8 cellular contexts compared by ENCODE assay signal in the genomic region with DNA sequence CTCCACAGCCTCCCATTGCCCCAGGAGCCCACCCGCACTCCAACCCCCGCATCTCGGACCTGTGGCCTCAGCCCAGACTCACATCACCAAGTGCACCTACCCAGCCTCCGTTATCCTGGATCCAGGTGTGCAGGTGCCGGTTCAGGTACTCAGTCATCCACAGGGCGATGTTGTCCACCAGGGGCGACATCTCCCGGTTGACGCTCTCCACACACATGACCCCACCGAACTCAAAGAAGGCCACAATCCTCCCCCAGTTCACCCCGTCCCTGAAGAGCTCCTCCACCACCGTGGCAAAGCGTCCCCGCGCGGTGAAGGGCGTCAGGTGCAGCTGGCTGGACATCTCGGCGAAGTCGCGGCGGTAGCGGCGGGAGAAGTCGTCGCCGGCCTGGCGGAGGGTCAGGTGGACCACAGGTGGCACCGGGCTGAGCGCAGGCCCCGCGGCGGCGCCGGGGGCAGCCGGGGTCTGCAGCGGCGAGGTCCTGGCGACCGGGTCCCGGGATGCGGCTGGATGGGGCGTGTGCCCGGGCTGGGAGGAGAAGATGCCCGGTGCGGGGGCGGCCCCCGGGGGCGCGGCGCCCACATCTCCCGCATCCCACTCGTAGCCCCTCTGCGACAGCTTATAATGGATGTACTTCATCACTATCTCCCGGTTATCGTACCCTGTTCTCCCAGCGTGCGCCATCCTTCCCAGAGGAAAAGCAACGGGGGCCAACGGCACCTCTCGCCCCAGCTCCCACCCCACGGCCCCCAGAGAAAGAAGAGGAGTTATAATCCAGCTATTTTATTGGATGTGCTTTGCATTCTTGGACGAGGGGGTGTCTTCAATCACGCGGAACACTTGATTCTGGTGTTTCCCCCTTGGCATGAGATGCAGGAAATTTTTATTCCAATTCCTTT. TPM values are rescaled to one million over a fixed set of nuclear protein-coding genes. Genes with fewer than 3 reads are reported as not detected.
DNase-seq lines count a peak whose midpoint lies in the region; ATAC-seq and TF ChIP-seq lines count a peak whose summit lies in the region.

No MANE protein-coding gene starts in this region.

- 8 to 10% methylated on average over 59 to 65 of the region's 65 CpGs for WGBS in lung, 2 donors

- H3K27ac ChIP-seq in HEK293 (ENCODE audit: extremely low read depth, low read depth, low read length) (peak overlapping the region; percentile 20; the same call in 1 of the 2 replicates), cingulate gyrus (ENCODE audit: low read depth, low read length) (peak overlapping the region; percentile 65), lung (ENCODE audit: low read depth in 1 of 2, low read length in 1 of 2) (peak overlapping the region in 1 of 2 donors; percentile 28)

- TF ChIP-seq CTCF in GM12874 (IDR thresholded peaks at IDR 0.05; ENCODE audit: insufficient read depth, low read depth, low read length) (peak; percentile 99), HEK293 (tag by site-specific recombination; IDR thresholded peaks at IDR 0.05) (peak; percentile 98), lung (IDR thresholded peaks at IDR 0.05; ENCODE audit: control extremely low read depth, extremely low read depth) (peak; percentile 18)

- H3K4me3 ChIP-seq in HEK293 (ENCODE audit: low read depth, low read length) (peak overlapping the region; percentile 54), lung (peak overlapping the region; percentile 30)

- H3K27me3 ChIP-seq in lung (ENCODE audit: control insufficient read depth, insufficient read depth), result no peaks in the 10 kb centered on the region

- POLR2A ChIA-PET in HEK293 (lab: Yijun Ruan, JAX), result interaction anchor here (0.8 kb wide), 1 partner anchor 108 kb away, joined by 3 read pairs; no protein-coding TSS in a partner anchor

- peak; percentile 91 for DNase-seq in NCI-H146 treated with DMSO at 0.1 percent for 48 hours (lab: John Stamatoyannopoulos, UW; ENCODE audit: unreplicated experiment)
- DNase-seq in activated CD4-positive, alpha-beta T cell treated with anti-CD3 and anti-CD28 coated beads for 24 hours (ENCODE audit: low read depth in 2 of 2), result peak; percentile 70
- DNase-seq in lung (ENCODE audit: low spot score), result peak; percentile 49
- DNase-seq in stimulated activated CD8-positive, alpha-beta memory T cell treated with anti-CD3 and anti-CD28 coated beads, Interleukin-12 subunit alpha, Interleukin-12 subunit beta, amount 100 ng/mL, for 24 hours (ENCODE audit: extremely low read depth), result peak; percentile 58
- no peak for DNase-seq in middle frontal gyrus (ENCODE audit: extremely low spot score, low spot score)

- CTCF ChIA-PET in HEK293 (lab: Yijun Ruan, JAX), result interaction anchor here (0.6 to 3.2 kb wide), 30 partner anchors 8 to 1983 kb away, joined by 3 to 23 read pairs (median 4); no protein-coding TSS in a partner anchor

- H3K9me3 ChIP-seq in HEK293 (ENCODE audit: control insufficient read depth, insufficient read depth, low read depth, low read length) (no peaks in the 10 kb centered on the region), lung (ENCODE audit: control insufficient read depth in 2 of 2, insufficient read depth in 1 of 2, low read length in 1 of 2) (no peaks in the 10 kb centered on the region)

- H3K36me3 ChIP-seq in HEK293 (ENCODE audit: control insufficient read depth in 2 of 2, insufficient read depth in 1 of 2, low read length in 2 of 2) (no peaks in the 10 kb centered on the region), lung (ENCODE audit: control insufficient read depth in 2 of 2, insufficient read depth in 2 of 2, low read length in 2 of 2) (no peaks in the 10 kb centered on the region)

- peak; percentile 23 for ATAC-seq in lung (ENCODE audit: insufficient read depth, low FRiP score)

- H3K4me1 ChIP-seq in HEK293 (ENCODE audit: control insufficient read depth, insufficient read depth, low read length) (peaks cover 25% of the 10 kb centered on the region; the same call in 1 of the 2 replicates), lung (ENCODE audit: control insufficient read depth in 2 of 2, insufficient read depth in 2 of 2, low read length in 2 of 2) (peaks cover 4 to 5% of the 10 kb centered on the region in 2 donors)

TF ChIP-seq in HEK293, 187 proteins besides CTCF, POLR2A, EP300 and RAD21 (continues in another document):
- TF ChIP-seq KLF16 (tag by site-specific recombination; IDR thresholded peaks at IDR 0.05), result peak; percentile 63; the same call in 1 of the 2 replicates
- no peak for TF ChIP-seq ZNF530 (tag by site-specific recombination; IDR thresholded peaks at IDR 0.05; ENCODE audit: low read depth)
- peak; percentile 56 for TF ChIP-seq ZNF654 (tag by site-specific recombination; IDR thresholded peaks at IDR 0.05; ENCODE audit: low read depth)
- TF ChIP-seq ZNF626 (tag by site-specific recombination; IDR thresholded peaks at IDR 0.05), result no peak
- peak; percentile 53; the same call in 1 of the 2 replicates for TF ChIP-seq SP7 (tag by site-specific recombination; IDR thresholded peaks at IDR 0.05)
- TF ChIP-seq BCL11B (tag by site-specific recombination; IDR thresholded peaks at IDR 0.05; ENCODE audit: low read depth), result peak; percentile 60; the same call in 1 of the 2 replicates
- no peak; the same call in none of the 2 replicates for TF ChIP-seq ZNF561 (tag by site-specific recombination; IDR thresholded peaks at IDR 0.05; ENCODE audit: borderline replicate concordance)
- peak; percentile 51; the same call in 1 of the 2 replicates for TF ChIP-seq ZFP37 (tag by site-specific recombination; IDR thresholded peaks at IDR 0.05)
- TF ChIP-seq, protein P1, sequence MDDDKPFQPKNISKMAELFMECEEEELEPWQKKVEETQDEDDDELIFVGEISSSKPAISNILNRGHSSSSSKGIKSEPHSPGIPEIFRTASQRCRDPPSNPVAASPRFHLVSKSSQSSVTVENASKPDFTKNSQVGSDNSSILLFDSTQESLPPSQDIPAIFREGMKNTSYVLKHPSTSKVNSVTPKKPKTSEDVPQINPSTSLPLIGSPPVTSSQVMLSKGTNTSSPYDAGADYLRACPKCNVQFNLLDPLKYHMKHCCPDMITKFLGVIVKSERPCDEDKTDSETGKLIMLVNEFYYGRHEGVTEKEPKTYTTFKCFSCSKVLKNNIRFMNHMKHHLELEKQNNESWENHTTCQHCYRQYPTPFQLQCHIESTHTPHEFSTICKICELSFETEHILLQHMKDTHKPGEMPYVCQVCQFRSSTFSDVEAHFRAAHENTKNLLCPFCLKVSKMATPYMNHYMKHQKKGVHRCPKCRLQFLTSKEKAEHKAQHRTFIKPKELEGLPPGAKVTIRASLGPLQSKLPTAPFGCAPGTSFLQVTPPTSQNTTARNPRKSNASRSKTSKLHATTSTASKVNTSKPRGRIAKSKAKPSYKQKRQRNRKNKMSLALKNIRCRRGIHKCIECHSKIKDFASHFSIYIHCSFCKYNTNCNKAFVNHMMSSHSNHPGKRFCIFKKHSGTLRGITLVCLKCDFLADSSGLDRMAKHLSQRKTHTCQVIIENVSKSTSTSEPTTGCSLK (tag by site-specific recombination; IDR thresholded peaks at IDR 0.05), result no peak
- TF ChIP-seq, protein P2, sequence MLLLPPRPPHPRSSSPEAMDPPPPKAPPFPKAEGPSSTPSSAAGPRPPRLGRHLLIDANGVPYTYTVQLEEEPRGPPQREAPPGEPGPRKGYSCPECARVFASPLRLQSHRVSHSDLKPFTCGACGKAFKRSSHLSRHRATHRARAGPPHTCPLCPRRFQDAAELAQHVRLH (tag by site-specific recombination; IDR thresholded peaks at IDR 0.05), result peak; percentile 63; the same call in 1 of the 2 replicates
- no peak for TF ChIP-seq ZNF223 (tag by site-specific recombination; IDR thresholded peaks at IDR 0.05)
- TF ChIP-seq ZEB2 (tag by site-specific recombination; IDR thresholded peaks at IDR 0.05), result peak; percentile 97
- peak; percentile 64; the same call in 1 of the 2 replicates for TF ChIP-seq ZNF398 (tag by site-specific recombination; IDR thresholded peaks at IDR 0.05)
- TF ChIP-seq ZXDB (tag by site-specific recombination; IDR thresholded peaks at IDR 0.05), result peak; percentile 79
- TF ChIP-seq IKZF3 (tag by site-specific recombination; IDR thresholded peaks at IDR 0.05), result no peak; the same call in 1 of the 2 replicates
- TF ChIP-seq TRIM28 (IDR thresholded peaks at IDR 0.05; ENCODE audit: borderline replicate concordance, low read length), result no peak
- TF ChIP-seq ZNF248 (tag by site-specific recombination; IDR thresholded peaks at IDR 0.05), result no peak
- TF ChIP-seq, protein P3, sequence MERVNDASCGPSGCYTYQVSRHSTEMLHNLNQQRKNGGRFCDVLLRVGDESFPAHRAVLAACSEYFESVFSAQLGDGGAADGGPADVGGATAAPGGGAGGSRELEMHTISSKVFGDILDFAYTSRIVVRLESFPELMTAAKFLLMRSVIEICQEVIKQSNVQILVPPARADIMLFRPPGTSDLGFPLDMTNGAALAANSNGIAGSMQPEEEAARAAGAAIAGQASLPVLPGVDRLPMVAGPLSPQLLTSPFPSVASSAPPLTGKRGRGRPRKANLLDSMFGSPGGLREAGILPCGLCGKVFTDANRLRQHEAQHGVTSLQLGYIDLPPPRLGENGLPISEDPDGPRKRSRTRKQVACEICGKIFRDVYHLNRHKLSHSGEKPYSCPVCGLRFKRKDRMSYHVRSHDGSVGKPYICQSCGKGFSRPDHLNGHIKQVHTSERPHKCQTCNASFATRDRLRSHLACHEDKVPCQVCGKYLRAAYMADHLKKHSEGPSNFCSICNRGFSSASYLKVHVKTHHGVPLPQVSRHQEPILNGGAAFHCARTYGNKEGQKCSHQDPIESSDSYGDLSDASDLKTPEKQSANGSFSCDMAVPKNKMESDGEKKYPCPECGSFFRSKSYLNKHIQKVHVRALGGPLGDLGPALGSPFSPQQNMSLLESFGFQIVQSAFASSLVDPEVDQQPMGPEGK (tag by site-specific recombination; IDR thresholded peaks at IDR 0.05), result peak; percentile 79

RNA-seq across cellular contexts. Expression of gene BCL2, which starts 1.3 kb away (rescaled TPM):
- 10 to 100 TPM in 1 of 2 donors, 1 to 10 TPM in 1; 8.6 to 30.9 TPM for total RNA-seq in lung
- polyA plus RNA-seq in lung, result 1 to 10 TPM; 1.5 to 2.0 TPM

RNA-seq across cellular contexts. Expression of gene KDSR, which starts 48.8 kb away (rescaled TPM):
- 10 to 100 TPM; 52.3 to 62.1 TPM for total RNA-seq in lung
- 10 to 100 TPM; 22.3 to 32.7 TPM for polyA plus RNA-seq in lung

Comparison
In these comparisons a context has a peak if more than half of its experiments do, and no peak if none do; other contexts are left out.
1. CTCF ChIP-seq: peak in every context shown above with its lines; median percentile 99 in GM12874; 98 in HEK293; 18 in lung.